29 cellular contexts compared by ENCODE assay signal in genomic region chr2:16124881-16125613, GRCh38.
"Had no signal": no experiment of that assay in that cellular context is flagged by ENCODE, and none has a peak within 500 bp of the region (broad histone marks: within the 10 kb centered on the region; RNA-seq: fewer than 3 reads in every experiment).

No MANE protein-coding gene starts in this region.

- H3K36me3 Mint-ChIP-seq: activated CD8-positive, alpha-beta memory T cell treated with anti-CD3 and anti-CD28 coated beads, Interleukin-2, amount 10 ng/mL, durations not matched to agents 7 days and 5 days; activated naive CD4-positive, alpha-beta T cell treated with anti-CD3 and anti-CD28 coated beads, Interleukin-2, amount 50 U/mL, for 24 hours; natural killer cell treated with Interleukin-12 subunit alpha and Interleukin-12 subunit beta and Interleukin-15 and Interleukin-18, amount 100 ng/mL, for 72 hours; stimulated activated naive B cell treated with anti-CD40 and anti-IgM and Interleukin-4, amounts not matched to agents 10 μg/mL and 1 μg/mL and 100 μg/mL, for 72 hours had no signal

- H3K9me3 ChIP-seq: breast epithelium, lower lobe of right lung, pancreas, prostate gland, sigmoid colon, stomach, thyroid gland had no signal

- H3K27ac Mint-ChIP-seq: activated CD8-positive, alpha-beta memory T cell treated with anti-CD3 and anti-CD28 coated beads, Interleukin-2, amount 10 ng/mL, durations not matched to agents 7 days and 5 days; activated CD8-positive, alpha-beta T cell treated with anti-CD3 and anti-CD28 coated beads, Interleukin-2, amount 10 ng/mL, durations not matched to agents 7 days and 5 days; activated naive CD4-positive, alpha-beta T cell treated with anti-CD3 and anti-CD28 coated beads, Interleukin-2, amount 50 U/mL, for 24 hours; activated naive CD8-positive, alpha-beta T cell treated with anti-CD3 and anti-CD28 coated beads, Interleukin-2, amount 50 U/mL, for 24 hours; activated T-helper 2 cell treated with anti-CD3 and anti-CD28 coated beads, Interferon-gamma antibody, Interleukin-2, Interleukin-4, amounts not matched to agents 10 μg/mL and 5 μg/mL and 100 μg/mL, durations not matched to agents 14 hours and 24 hours and 36 hours; dendritic cell treated with granulocyte-macrophage colony-stimulating factor and Interleukin-4, amounts not matched to agents 40 ng/mL and 50 ng/mL, for 4 days; natural killer cell treated with Interleukin-12 subunit alpha and Interleukin-12 subunit beta and Interleukin-15 and Interleukin-18, amount 100 ng/mL, for 72 hours; stimulated activated naive B cell treated with anti-CD40 and anti-IgM and Interleukin-4, amounts not matched to agents 10 μg/mL and 1 μg/mL and 100 μg/mL, for 72 hours; WTC11 had no signal

- DNase-seq: activated CD4-positive, alpha-beta T cell treated with anti-CD3 and anti-CD28 coated beads for 1 hour; activated CD4-positive, alpha-beta T cell treated with anti-CD3 and anti-CD28 coated beads, Interleukin-2, amount 50 U/mL, for 1 hour; activated CD8-positive, alpha-beta memory T cell treated with anti-CD3 and anti-CD28 coated beads, Interleukin-2, amount 10 ng/mL, durations not matched to agents 7 days and 5 days; activated CD8-positive, alpha-beta T cell treated with anti-CD3 and anti-CD28 coated beads, Interleukin-2, amount 10 ng/mL, durations not matched to agents 7 days and 5 days; activated naive CD8-positive, alpha-beta T cell treated with anti-CD3 and anti-CD28 coated beads, Interleukin-2, amount 50 U/mL, for 24 hours; activated T-cell treated with anti-CD3 and anti-CD28 coated beads, Interleukin-2, amount 50 U/mL, for 48 hours; central memory CD4-positive, alpha-beta T cell; effector CD4-positive, alpha-beta T cell; erythroblast; heart right ventricle; left lung; lower lobe of right lung; mesendoderm; sigmoid colon; stimulated activated CD4-positive, alpha-beta T cell treated with anti-CD3 and anti-CD28 coated beads, Interleukin-15, amount 100 ng/mL, for 24 hours; stimulated activated CD4-positive, alpha-beta T cell treated with anti-CD3 and anti-CD28 coated beads, Interleukin-2, amount 100 ng/mL, for 24 hours; stimulated activated naive B cell treated with anti-CD40 and anti-IgM and Interleukin-4, amounts not matched to agents 10 μg/mL and 1 μg/mL and 100 μg/mL, for 72 hours; stomach; T-helper 2 cell; thyroid gland had no signal

- ATAC-seq: activated CD8-positive, alpha-beta memory T cell treated with anti-CD3 and anti-CD28 coated beads, Interleukin-2, amount 10 ng/mL, durations not matched to agents 7 days and 5 days; activated CD8-positive, alpha-beta T cell treated with anti-CD3 and anti-CD28 coated beads, Interleukin-2, amount 10 ng/mL, durations not matched to agents 7 days and 5 days; left lung; natural killer cell treated with Interleukin-12 subunit alpha and Interleukin-12 subunit beta and Interleukin-15 and Interleukin-18, amount 100 ng/mL, for 72 hours; SK-N-SH treated with all-trans-retinoic acid at 6 μM for 48 hours; stimulated activated naive B cell treated with anti-CD40 and anti-IgM and Interleukin-4, amounts not matched to agents 10 μg/mL and 1 μg/mL and 100 μg/mL, for 72 hours; WTC11 had no signal

- H3K4me3 ChIP-seq: breast epithelium, heart right ventricle, left lung, lower lobe of right lung, pancreas, prostate gland, sigmoid colon, stomach, thyroid gland had no signal

- H3K36me3 ChIP-seq: breast epithelium, heart right ventricle, left lung, lower lobe of right lung, pancreas, prostate gland, sigmoid colon, stomach, thyroid gland had no signal

- H3K27ac ChIP-seq: breast epithelium, heart right ventricle, left lung, lower lobe of right lung, pancreas, prostate gland, sigmoid colon, stomach, thyroid gland had no signal

- H3K9me3 Mint-ChIP-seq: activated naive CD4-positive, alpha-beta T cell treated with anti-CD3 and anti-CD28 coated beads, Interleukin-2, amount 50 U/mL, for 24 hours; activated naive CD8-positive, alpha-beta T cell treated with anti-CD3 and anti-CD28 coated beads, Interleukin-2, amount 50 U/mL, for 24 hours; activated T-helper 2 cell treated with anti-CD3 and anti-CD28 coated beads, Interferon-gamma antibody, Interleukin-2, Interleukin-4, amounts not matched to agents 10 μg/mL and 5 μg/mL and 100 μg/mL, durations not matched to agents 14 hours and 24 hours and 36 hours; dendritic cell treated with granulocyte-macrophage colony-stimulating factor and Interleukin-4, amounts not matched to agents 40 ng/mL and 50 ng/mL, for 4 days; natural killer cell treated with Interleukin-12 subunit alpha and Interleukin-12 subunit beta and Interleukin-15 and Interleukin-18, amount 100 ng/mL, for 72 hours had no signal

- H3K27me3 Mint-ChIP-seq: activated CD8-positive, alpha-beta memory T cell treated with anti-CD3 and anti-CD28 coated beads, Interleukin-2, amount 10 ng/mL, durations not matched to agents 7 days and 5 days; activated naive CD4-positive, alpha-beta T cell treated with anti-CD3 and anti-CD28 coated beads, Interleukin-2, amount 50 U/mL, for 24 hours; dendritic cell treated with granulocyte-macrophage colony-stimulating factor and Interleukin-4, amounts not matched to agents 40 ng/mL and 50 ng/mL, for 4 days; stimulated activated naive B cell treated with anti-CD40 and anti-IgM and Interleukin-4, amounts not matched to agents 10 μg/mL and 1 μg/mL and 100 μg/mL, for 72 hours had no signal

- H3K4me1 Mint-ChIP-seq: activated CD8-positive, alpha-beta memory T cell treated with anti-CD3 and anti-CD28 coated beads, Interleukin-2, amount 10 ng/mL, durations not matched to agents 7 days and 5 days; activated naive CD4-positive, alpha-beta T cell treated with anti-CD3 and anti-CD28 coated beads, Interleukin-2, amount 50 U/mL, for 24 hours; activated naive CD8-positive, alpha-beta T cell treated with anti-CD3 and anti-CD28 coated beads, Interleukin-2, amount 50 U/mL, for 24 hours; stimulated activated naive B cell treated with anti-CD40 and anti-IgM and Interleukin-4, amounts not matched to agents 10 μg/mL and 1 μg/mL and 100 μg/mL, for 72 hours; WTC11 had no signal

- H3K4me3 Mint-ChIP-seq: activated CD8-positive, alpha-beta memory T cell treated with anti-CD3 and anti-CD28 coated beads, Interleukin-2, amount 10 ng/mL, durations not matched to agents 7 days and 5 days; activated CD8-positive, alpha-beta T cell treated with anti-CD3 and anti-CD28 coated beads, Interleukin-2, amount 10 ng/mL, durations not matched to agents 7 days and 5 days; activated naive CD4-positive, alpha-beta T cell treated with anti-CD3 and anti-CD28 coated beads, Interleukin-2, amount 50 U/mL, for 24 hours; activated naive CD8-positive, alpha-beta T cell treated with anti-CD3 and anti-CD28 coated beads, Interleukin-2, amount 50 U/mL, for 24 hours; dendritic cell treated with granulocyte-macrophage colony-stimulating factor and Interleukin-4, amounts not matched to agents 40 ng/mL and 50 ng/mL, for 4 days; natural killer cell treated with Interleukin-12 subunit alpha and Interleukin-12 subunit beta and Interleukin-15 and Interleukin-18, amount 100 ng/mL, for 72 hours; stimulated activated naive B cell treated with anti-CD40 and anti-IgM and Interleukin-4, amounts not matched to agents 10 μg/mL and 1 μg/mL and 100 μg/mL, for 72 hours; WTC11 had no signal

- H3K27me3 ChIP-seq: breast epithelium, pancreas, stomach, thyroid gland had no signal

- H3K4me1 ChIP-seq: breast epithelium, heart right ventricle, left lung, lower lobe of right lung, pancreas, prostate gland, sigmoid colon, thyroid gland had no signal
